1 cellular context compared by ENCODE assay signal in the genomic region with DNA sequence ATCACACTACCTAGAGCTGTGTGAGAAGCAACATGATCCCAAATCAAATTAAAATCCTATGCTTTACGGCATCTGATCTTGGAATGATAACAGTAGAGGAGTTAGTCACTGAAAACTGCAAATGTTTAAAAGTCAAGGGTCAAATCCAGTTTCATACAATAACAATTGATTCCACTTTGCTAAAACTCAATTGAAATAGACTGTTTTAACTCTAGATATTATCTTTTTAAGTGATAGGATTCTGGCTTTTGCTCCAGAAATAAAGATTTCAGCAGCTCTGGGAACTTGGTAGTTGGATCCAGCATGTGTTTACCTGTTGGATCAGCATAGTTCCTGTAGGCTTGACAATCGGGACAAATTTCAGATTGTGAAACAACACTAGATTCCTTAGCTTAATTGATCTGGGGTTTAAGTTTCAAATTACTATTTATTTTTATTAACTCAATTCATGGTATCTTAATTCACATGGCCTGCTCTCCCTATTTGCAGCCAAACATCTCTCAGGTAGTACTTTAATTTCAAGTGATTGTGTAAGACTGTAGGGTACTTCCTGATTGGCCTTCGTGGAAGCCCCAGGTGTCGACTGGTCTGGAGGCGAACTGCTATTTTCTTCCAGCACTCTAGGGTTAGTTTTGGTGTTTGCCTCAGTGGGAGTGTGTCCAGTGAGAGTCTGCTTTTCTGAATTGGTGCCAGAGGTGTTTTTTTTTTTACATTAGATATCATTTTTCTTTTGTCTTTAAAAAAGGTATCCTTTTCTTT.
TF ChIP-seq lines count a peak whose summit lies in the region.

No MANE protein-coding gene starts in this region.

TF ChIP-seq in SK-N-SH, 30 proteins besides CTCF, POLR2A, EP300 and RAD21 (continued from another document):
- TF ChIP-seq, protein P1, sequence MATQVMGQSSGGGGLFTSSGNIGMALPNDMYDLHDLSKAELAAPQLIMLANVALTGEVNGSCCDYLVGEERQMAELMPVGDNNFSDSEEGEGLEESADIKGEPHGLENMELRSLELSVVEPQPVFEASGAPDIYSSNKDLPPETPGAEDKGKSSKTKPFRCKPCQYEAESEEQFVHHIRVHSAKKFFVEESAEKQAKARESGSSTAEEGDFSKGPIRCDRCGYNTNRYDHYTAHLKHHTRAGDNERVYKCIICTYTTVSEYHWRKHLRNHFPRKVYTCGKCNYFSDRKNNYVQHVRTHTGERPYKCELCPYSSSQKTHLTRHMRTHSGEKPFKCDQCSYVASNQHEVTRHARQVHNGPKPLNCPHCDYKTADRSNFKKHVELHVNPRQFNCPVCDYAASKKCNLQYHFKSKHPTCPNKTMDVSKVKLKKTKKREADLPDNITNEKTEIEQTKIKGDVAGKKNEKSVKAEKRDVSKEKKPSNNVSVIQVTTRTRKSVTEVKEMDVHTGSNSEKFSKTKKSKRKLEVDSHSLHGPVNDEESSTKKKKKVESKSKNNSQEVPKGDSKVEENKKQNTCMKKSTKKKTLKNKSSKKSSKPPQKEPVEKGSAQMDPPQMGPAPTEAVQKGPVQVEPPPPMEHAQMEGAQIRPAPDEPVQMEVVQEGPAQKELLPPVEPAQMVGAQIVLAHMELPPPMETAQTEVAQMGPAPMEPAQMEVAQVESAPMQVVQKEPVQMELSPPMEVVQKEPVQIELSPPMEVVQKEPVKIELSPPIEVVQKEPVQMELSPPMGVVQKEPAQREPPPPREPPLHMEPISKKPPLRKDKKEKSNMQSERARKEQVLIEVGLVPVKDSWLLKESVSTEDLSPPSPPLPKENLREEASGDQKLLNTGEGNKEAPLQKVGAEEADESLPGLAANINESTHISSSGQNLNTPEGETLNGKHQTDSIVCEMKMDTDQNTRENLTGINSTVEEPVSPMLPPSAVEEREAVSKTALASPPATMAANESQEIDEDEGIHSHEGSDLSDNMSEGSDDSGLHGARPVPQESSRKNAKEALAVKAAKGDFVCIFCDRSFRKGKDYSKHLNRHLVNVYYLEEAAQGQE (IDR thresholded peaks at IDR 0.05; ENCODE audit: low read depth, low read length) = no peak
- TF ChIP-seq GABPA (IDR thresholded peaks at IDR 0.05; ENCODE audit: low read depth) = no peak
- TF ChIP-seq CHD2 (IDR thresholded peaks at IDR 0.05; ENCODE audit: low read length, partially characterized antibody) = peak; percentile 28
- TF ChIP-seq RFX5 (IDR thresholded peaks at IDR 0.05; ENCODE audit: low read length) = no peak
- peak; percentile 58; the same call in 1 of the 2 replicates for TF ChIP-seq TEAD4 (IDR thresholded peaks at IDR 0.05; ENCODE audit: borderline replicate concordance, insufficient read depth)
- TF ChIP-seq GATA2 (CRISPR knock-in tag; IDR thresholded peaks at IDR 0.05) = peak; percentile 90
- TF ChIP-seq JUND (IDR thresholded peaks at IDR 0.05) = peak; percentile 49
- peak; percentile 90 for TF ChIP-seq TCF12 (IDR thresholded peaks at IDR 0.05)
- TF ChIP-seq MXI1 (IDR thresholded peaks at IDR 0.05; ENCODE audit: low read depth, low read length) = no peak
- peak; percentile 9; the same call in 1 of the 2 replicates for TF ChIP-seq FOSL2 (IDR thresholded peaks at IDR 0.05; ENCODE audit: borderline replicate concordance, low read depth)
- TF ChIP-seq, protein P2, sequence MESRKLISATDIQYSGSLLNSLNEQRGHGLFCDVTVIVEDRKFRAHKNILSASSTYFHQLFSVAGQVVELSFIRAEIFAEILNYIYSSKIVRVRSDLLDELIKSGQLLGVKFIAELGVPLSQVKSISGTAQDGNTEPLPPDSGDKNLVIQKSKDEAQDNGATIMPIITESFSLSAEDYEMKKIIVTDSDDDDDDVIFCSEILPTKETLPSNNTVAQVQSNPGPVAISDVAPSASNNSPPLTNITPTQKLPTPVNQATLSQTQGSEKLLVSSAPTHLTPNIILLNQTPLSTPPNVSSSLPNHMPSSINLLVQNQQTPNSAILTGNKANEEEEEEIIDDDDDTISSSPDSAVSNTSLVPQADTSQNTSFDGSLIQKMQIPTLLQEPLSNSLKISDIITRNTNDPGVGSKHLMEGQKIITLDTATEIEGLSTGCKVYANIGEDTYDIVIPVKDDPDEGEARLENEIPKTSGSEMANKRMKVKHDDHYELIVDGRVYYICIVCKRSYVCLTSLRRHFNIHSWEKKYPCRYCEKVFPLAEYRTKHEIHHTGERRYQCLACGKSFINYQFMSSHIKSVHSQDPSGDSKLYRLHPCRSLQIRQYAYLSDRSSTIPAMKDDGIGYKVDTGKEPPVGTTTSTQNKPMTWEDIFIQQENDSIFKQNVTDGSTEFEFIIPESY (IDR thresholded peaks at IDR 0.05; ENCODE audit: borderline replicate concordance, low read depth) = no peak
- TF ChIP-seq YY1 (IDR thresholded peaks at IDR 0.05; ENCODE audit: low read depth) = no peak
- no peak for TF ChIP-seq FOXJ3 (CRISPR knock-in tag; IDR thresholded peaks at IDR 0.05)
- no peak for TF ChIP-seq NRF1 (IDR thresholded peaks at IDR 0.05; ENCODE audit: low read depth, low read length)
- TF ChIP-seq, protein P3, sequence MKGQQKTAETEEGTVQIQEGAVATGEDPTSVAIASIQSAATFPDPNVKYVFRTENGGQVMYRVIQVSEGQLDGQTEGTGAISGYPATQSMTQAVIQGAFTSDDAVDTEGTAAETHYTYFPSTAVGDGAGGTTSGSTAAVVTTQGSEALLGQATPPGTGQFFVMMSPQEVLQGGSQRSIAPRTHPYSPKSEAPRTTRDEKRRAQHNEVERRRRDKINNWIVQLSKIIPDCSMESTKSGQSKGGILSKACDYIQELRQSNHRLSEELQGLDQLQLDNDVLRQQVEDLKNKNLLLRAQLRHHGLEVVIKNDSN (IDR thresholded peaks at IDR 0.05; ENCODE audit: borderline replicate concordance, low read depth) = no peak
- peak; percentile 65; the same call in 1 of the 2 replicates for TF ChIP-seq FOXM1 (IDR thresholded peaks at IDR 0.05; ENCODE audit: low read depth)
- TF ChIP-seq MEF2A (IDR thresholded peaks at IDR 0.05; ENCODE audit: borderline replicate concordance, low read depth) = peak; percentile 18; the same call in 1 of the 2 replicates
- TF ChIP-seq, protein P4, sequence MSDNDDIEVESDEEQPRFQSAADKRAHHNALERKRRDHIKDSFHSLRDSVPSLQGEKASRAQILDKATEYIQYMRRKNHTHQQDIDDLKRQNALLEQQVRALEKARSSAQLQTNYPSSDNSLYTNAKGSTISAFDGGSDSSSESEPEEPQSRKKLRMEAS (IDR thresholded peaks at IDR 0.05; ENCODE audit: low read depth) = no peak
- no peak for TF ChIP-seq TAF1 (IDR thresholded peaks at IDR 0.05; ENCODE audit: borderline replicate concordance, low read depth, low read length)
- TF ChIP-seq ELF1 (IDR thresholded peaks at IDR 0.05) = no peak
- TF ChIP-seq, protein P5, sequence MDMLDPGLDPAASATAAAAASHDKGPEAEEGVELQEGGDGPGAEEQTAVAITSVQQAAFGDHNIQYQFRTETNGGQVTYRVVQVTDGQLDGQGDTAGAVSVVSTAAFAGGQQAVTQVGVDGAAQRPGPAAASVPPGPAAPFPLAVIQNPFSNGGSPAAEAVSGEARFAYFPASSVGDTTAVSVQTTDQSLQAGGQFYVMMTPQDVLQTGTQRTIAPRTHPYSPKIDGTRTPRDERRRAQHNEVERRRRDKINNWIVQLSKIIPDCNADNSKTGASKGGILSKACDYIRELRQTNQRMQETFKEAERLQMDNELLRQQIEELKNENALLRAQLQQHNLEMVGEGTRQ (IDR thresholded peaks at IDR 0.05; ENCODE audit: borderline replicate concordance, low read depth, low read length) = no peak
- peak; percentile 67 for TF ChIP-seq POLR2AphosphoS5 (IDR thresholded peaks at IDR 0.05; ENCODE audit: low read depth, low read length)
- TF ChIP-seq SMC3 (IDR thresholded peaks at IDR 0.05; ENCODE audit: low read depth, low read length) = no peak
- TF ChIP-seq, protein P6, sequence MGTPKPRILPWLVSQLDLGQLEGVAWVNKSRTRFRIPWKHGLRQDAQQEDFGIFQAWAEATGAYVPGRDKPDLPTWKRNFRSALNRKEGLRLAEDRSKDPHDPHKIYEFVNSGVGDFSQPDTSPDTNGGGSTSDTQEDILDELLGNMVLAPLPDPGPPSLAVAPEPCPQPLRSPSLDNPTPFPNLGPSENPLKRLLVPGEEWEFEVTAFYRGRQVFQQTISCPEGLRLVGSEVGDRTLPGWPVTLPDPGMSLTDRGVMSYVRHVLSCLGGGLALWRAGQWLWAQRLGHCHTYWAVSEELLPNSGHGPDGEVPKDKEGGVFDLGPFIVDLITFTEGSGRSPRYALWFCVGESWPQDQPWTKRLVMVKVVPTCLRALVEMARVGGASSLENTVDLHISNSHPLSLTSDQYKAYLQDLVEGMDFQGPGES (IDR thresholded peaks at IDR 0.05; ENCODE audit: low read depth, low read length) = no peak
